Comparison of ENCODE assay signal across 25 cellular contexts in genomic region chr14:75393794-75394193, GRCh38.
"Had no signal": no experiment of that assay in that cellular context is flagged by ENCODE, and none has a peak within 500 bp of the region (broad histone marks: within the 10 kb centered on the region; RNA-seq: fewer than 3 reads in every experiment).

No MANE protein-coding gene starts in this region.

- H3K9me3 Mint-ChIP-seq: activated naive CD4-positive, alpha-beta T cell treated with anti-CD3 and anti-CD28 coated beads, Interleukin-2, amount 50 U/mL, for 24 hours; activated T-cell treated with anti-CD3 and anti-CD28 coated beads, Interleukin-2, amount 50 U/mL, for 24 hours; activated T-helper 2 cell treated with anti-CD3 and anti-CD28 coated beads, Interferon-gamma antibody, Interleukin-2, Interleukin-4, amounts not matched to agents 10 μg/mL and 5 μg/mL and 100 μg/mL, durations not matched to agents 14 hours and 24 hours and 36 hours had no signal

- H3K4me1 Mint-ChIP-seq: activated CD4-positive, alpha-beta T cell treated with anti-CD3 and anti-CD28 coated beads for 36 hours; activated CD4-positive, alpha-beta T cell treated with anti-CD3 and anti-CD28 coated beads, Interleukin-2, amount 10 ng/mL, durations not matched to agents 7 days and 5 days; activated naive CD4-positive, alpha-beta T cell treated with anti-CD3 and anti-CD28 coated beads, Interleukin-2, amount 50 U/mL, for 24 hours; activated naive CD8-positive, alpha-beta T cell treated with anti-CD3 and anti-CD28 coated beads, Interleukin-2, amount 10 ng/mL, durations not matched to agents 7 days and 5 days had no signal

- H3K27me3 Mint-ChIP-seq: activated CD4-positive, alpha-beta T cell treated with anti-CD3 and anti-CD28 coated beads for 36 hours; activated naive CD4-positive, alpha-beta T cell treated with anti-CD3 and anti-CD28 coated beads, Interleukin-2, amount 50 U/mL, for 24 hours; activated T-cell treated with anti-CD3 and anti-CD28 coated beads, Interleukin-2, amount 50 U/mL, for 24 hours had no signal

- FAIRE-seq: TTC549 had no signal

- H3K27ac Mint-ChIP-seq: activated CD4-positive, alpha-beta T cell treated with anti-CD3 and anti-CD28 coated beads for 36 hours; activated CD4-positive, alpha-beta T cell treated with anti-CD3 and anti-CD28 coated beads, Interleukin-2, amount 10 ng/mL, durations not matched to agents 7 days and 5 days; activated CD8-positive, alpha-beta T cell treated with anti-CD3 and anti-CD28 coated beads, Interleukin-2, amount 10 ng/mL, durations not matched to agents 7 days and 5 days; activated naive CD4-positive, alpha-beta T cell treated with anti-CD3 and anti-CD28 coated beads, Interleukin-2, amount 50 U/mL, for 24 hours; activated naive CD8-positive, alpha-beta T cell treated with anti-CD3 and anti-CD28 coated beads, Interleukin-2, amount 10 ng/mL, durations not matched to agents 7 days and 5 days; activated T-cell treated with anti-CD3 and anti-CD28 coated beads, Interleukin-2, amount 50 U/mL, for 24 hours; activated T-helper 2 cell treated with anti-CD3 and anti-CD28 coated beads, Interferon-gamma antibody, Interleukin-2, Interleukin-4, amounts not matched to agents 10 μg/mL and 5 μg/mL and 100 μg/mL, durations not matched to agents 14 hours and 24 hours and 36 hours; WTC11 had no signal

- H3K36me3 ChIP-seq: ascending aorta had no signal

- H3K27me3 ChIP-seq: ascending aorta had no signal

- H3K4me3 ChIP-seq: ascending aorta had no signal

- H3K4me3 Mint-ChIP-seq: activated CD4-positive, alpha-beta T cell treated with anti-CD3 and anti-CD28 coated beads for 36 hours; activated CD4-positive, alpha-beta T cell treated with anti-CD3 and anti-CD28 coated beads, Interleukin-2, amount 10 ng/mL, durations not matched to agents 7 days and 5 days; activated CD8-positive, alpha-beta T cell treated with anti-CD3 and anti-CD28 coated beads, Interleukin-2, amount 10 ng/mL, durations not matched to agents 7 days and 5 days; activated naive CD4-positive, alpha-beta T cell treated with anti-CD3 and anti-CD28 coated beads, Interleukin-2, amount 50 U/mL, for 24 hours; activated naive CD8-positive, alpha-beta T cell treated with anti-CD3 and anti-CD28 coated beads, Interleukin-2, amount 10 ng/mL, durations not matched to agents 7 days and 5 days; activated T-cell treated with anti-CD3 and anti-CD28 coated beads, Interleukin-2, amount 50 U/mL, for 24 hours; WTC11 had no signal

- ATAC-seq: activated CD4-positive, alpha-beta T cell treated with anti-CD3 and anti-CD28 coated beads for 36 hours; activated CD4-positive, CD25-positive, alpha-beta regulatory T cell treated with anti-CD3 and anti-CD28 coated beads, Interleukin-2, amount 50 U/mL, for 24 hours; activated CD8-positive, alpha-beta T cell treated with anti-CD3 and anti-CD28 coated beads, Interleukin-2, amount 10 ng/mL, durations not matched to agents 7 days and 5 days had no signal

- H3K36me3 Mint-ChIP-seq: activated naive CD4-positive, alpha-beta T cell treated with anti-CD3 and anti-CD28 coated beads, Interleukin-2, amount 50 U/mL, for 24 hours; activated naive CD8-positive, alpha-beta T cell treated with anti-CD3 and anti-CD28 coated beads, Interleukin-2, amount 10 ng/mL, durations not matched to agents 7 days and 5 days had no signal

- DNase-seq: activated CD4-positive, alpha-beta T cell treated with anti-CD3 and anti-CD28 coated beads for 36 hours; activated CD4-positive, alpha-beta T cell treated with anti-CD3 and anti-CD28 coated beads, Interleukin-2, amount 10 ng/mL, durations not matched to agents 7 days and 5 days; activated CD4-positive, alpha-beta T cell treated with anti-CD3 and anti-CD28 coated beads, Interleukin-2, amount 50 U/mL, for 48 hours; activated CD8-positive, alpha-beta T cell treated with anti-CD3 and anti-CD28 coated beads, Interleukin-2, amount 10 ng/mL, durations not matched to agents 7 days and 5 days; activated gamma-delta T cell; activated naive CD4-positive, alpha-beta T cell treated with Interleukin-2 at 50 U/mL for 16 hours; activated naive CD8-positive, alpha-beta T cell treated with anti-CD3 and anti-CD28 coated beads, Interleukin-2, amount 10 ng/mL, durations not matched to agents 7 days and 5 days; activated T-cell treated with anti-CD3 and anti-CD28 coated beads, Interleukin-2, amount 50 U/mL, for 24 hours; amygdala; MM.1S; MV-4-11; NCI-H1092; NCI-H146; NCI-H187; NCI-H2029 treated with DMSO at 0.1 percent for 48 hours; NCI-H524 treated with DMSO at 0.1 percent for 48 hours; OCI-M1; Right ventricle myocardium superior; T1000 had no signal
